ENCODE assay signal across 16 cellular contexts in genomic region chr6:35185302-35185681, GRCh38. TPM values are rescaled to one million over a fixed set of nuclear protein-coding genes. Genes with fewer than 3 reads are reported as not detected.
DNase-seq lines count a peak whose midpoint lies in the region; ATAC-seq and TF ChIP-seq lines count a peak whose summit lies in the region.
"Had no signal": no experiment of that assay in that cellular context is flagged by ENCODE, and none has a peak within 500 bp of the region (broad histone marks: within the 10 kb centered on the region; RNA-seq: fewer than 3 reads in every experiment).

No MANE protein-coding gene starts in this region.

- no peaks in the 10 kb centered on the region for H3K27me3 ChIP-seq in SJSA1 (replicated peaks)
- no peaks in the 10 kb centered on the region for H3K27me3 ChIP-seq in osteoblast (ENCODE audit: insufficient read depth, low read length)
- H3K27me3 ChIP-seq: ovary had no signal

- ATAC-seq in HG03280 (IDR thresholded peaks at IDR 0.05; ENCODE audit: unreplicated experiment), result no peak
- no peak for ATAC-seq in GM21786 (IDR thresholded peaks at IDR 0.05; ENCODE audit: unreplicated experiment)
- no peak for ATAC-seq in HG02759 (IDR thresholded peaks at IDR 0.05; ENCODE audit: unreplicated experiment)
- ATAC-seq: activated CD8-positive, alpha-beta T cell treated with anti-CD3 and anti-CD28 coated beads, Interleukin-2, amount 10 ng/mL, durations not matched to agents 7 days and 5 days had no signal

- H3K27ac ChIP-seq in SJSA1, result peak overlapping the region; percentile 54
- peak overlapping the region; percentile 53 for H3K27ac ChIP-seq in osteoblast (ENCODE audit: low read depth, low read length)
- H3K27ac ChIP-seq: ovary had no signal

- no peak for TF ChIP-seq CTCF in foreskin fibroblast (IDR thresholded peaks at IDR 0.05; ENCODE audit: low read depth, low read length)
- TF ChIP-seq CTCF in osteoblast (IDR thresholded peaks at IDR 0.05; ENCODE audit: extremely low read depth, low read depth, low read length), result no peak

- no peak overlapping the region for H2AFZ ChIP-seq in osteoblast (ENCODE audit: low read length)

- H3K36me3 ChIP-seq in SJSA1 (no peaks in the 10 kb centered on the region), osteoblast (ENCODE audit: insufficient read depth, low read length) (no peaks in the 10 kb centered on the region)
- H3K36me3 ChIP-seq: ovary had no signal

- H3K4me3 ChIP-seq in SJSA1 (no peak overlapping the region), foreskin fibroblast (ENCODE audit: low read depth in 1 of 2, low read length in 2 of 2) (no peak overlapping the region), osteoblast (ENCODE audit: insufficient read depth, low read length) (no peak overlapping the region)
- H3K4me3 ChIP-seq: ovary had no signal

- no peaks in the 10 kb centered on the region for H4K20me1 ChIP-seq in osteoblast (ENCODE audit: insufficient read depth, low read length)

- H3K9me3 ChIP-seq in SJSA1 (replicated peaks) (no peaks in the 10 kb centered on the region), osteoblast (ENCODE audit: low read depth, low read length) (no peaks in the 10 kb centered on the region)
- H3K9me3 ChIP-seq: ovary had no signal

- peaks cover 47% of the 10 kb centered on the region for H3K4me1 ChIP-seq in SJSA1 (replicated peaks)
- peaks cover 40% of the 10 kb centered on the region for H3K4me1 ChIP-seq in osteoblast (ENCODE audit: insufficient read depth, low read length)

- no peaks in the 10 kb centered on the region for H3K79me2 ChIP-seq in osteoblast (ENCODE audit: insufficient read depth, low read length)

- DNase-seq in Daoy (ENCODE audit: low read depth) (peak; percentile 84), SJSA1 (ENCODE audit: low read depth in 1 of 2, low spot score in 2 of 2) (peak; percentile 71 to 78), foreskin fibroblast (peak; percentile 63 to 72), osteoblast (ENCODE audit: insufficient read length, low spot score, missing footprints) (peak; percentile 84), nucleus accumbens (lab: John Stamatoyannopoulos, UW) (no peak)
- DNase-seq: activated CD8-positive, alpha-beta T cell treated with anti-CD3 and anti-CD28 coated beads, Interleukin-2, amount 10 ng/mL, durations not matched to agents 7 days and 5 days; CD4-positive, CD25-positive, alpha-beta regulatory T cell; NCI-H524; ovary; substantia nigra; T-helper 1 cell had no signal

- H3K4me2 ChIP-seq in osteoblast (ENCODE audit: insufficient read depth, low read length), result peak overlapping the region; percentile 34

RNA-seq across cellular contexts. Expression of gene SCUBE3, which starts 28.5 kb away (rescaled TPM):
- total RNA-seq in Daoy (2014; rRNA removed; shearing (Covaris generic)), result 1.1 and 2.0 TPM in 2 replicates
- 2.6 and 4.7 TPM in 2 replicates for total RNA-seq in SJSA1 (2014; rRNA removed; shearing (Covaris generic))
- 30.4 and 62.5 TPM in 2 replicates for total RNA-seq in osteoblast
- total RNA-seq: CD4-positive, CD25-positive, alpha-beta regulatory T cell had no signal

RNA-seq across cellular contexts. Expression of gene TCP11, which starts 44.2 kb away (rescaled TPM):
- 0.06 TPM in 1 of 2 replicates, not detected in the other for total RNA-seq in Daoy (2014; rRNA removed; shearing (Covaris generic))
- total RNA-seq in SJSA1 (2014; rRNA removed; shearing (Covaris generic)), result 0.60 and 1.6 TPM in 2 replicates
- total RNA-seq in osteoblast, result 0.29 and 0.72 TPM in 2 replicates
- total RNA-seq: activated CD8-positive, alpha-beta T cell treated with anti-CD3 and anti-CD28 coated beads, Interleukin-2, amount 10 ng/mL, durations not matched to agents 7 days and 5 days; CD4-positive, CD25-positive, alpha-beta regulatory T cell; endothelial cell of umbilical vein; H1 had no signal

Comparison
In these comparisons a context has a peak if more than half of its experiments do, and no peak if none do; other contexts are left out.
1. DNase-seq: peak in Daoy (single experiment), SJSA1 (2 of 2), foreskin fibroblast (2 of 2) and osteoblast (single experiment); none in nucleus accumbens (0 of 56).